Comparison of ENCODE assay signal across 15 cellular contexts in the genomic region with DNA sequence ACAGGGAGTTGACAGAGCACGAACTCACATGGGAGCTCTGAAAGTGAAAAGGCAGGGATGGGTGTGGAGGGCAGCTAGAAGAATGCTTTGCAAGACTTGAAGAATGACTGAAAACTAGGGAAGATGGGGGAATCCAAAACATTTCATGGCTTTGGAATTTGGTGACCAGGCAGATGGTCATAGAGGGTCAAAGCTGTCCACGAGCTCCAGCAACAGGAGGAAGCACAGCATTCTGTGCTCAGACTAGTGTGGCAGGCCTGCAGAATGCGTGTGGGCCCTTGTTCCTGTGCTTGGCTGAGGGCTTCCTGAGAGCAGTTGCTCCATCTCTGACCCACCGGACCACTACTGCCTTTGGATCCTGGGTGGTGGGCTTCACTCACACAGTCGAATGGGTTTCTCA.
DNase-seq lines count a peak whose midpoint lies in the region; ATAC-seq and TF ChIP-seq lines count a peak whose summit lies in the region.
"Had no signal": no experiment of that assay in that cellular context is flagged by ENCODE, and none has a peak within 500 bp of the region (broad histone marks: within the 10 kb centered on the region; RNA-seq: fewer than 3 reads in every experiment).

No MANE protein-coding gene starts in this region.

- no peaks in the 10 kb centered on the region for H3K27me3 Mint-ChIP-seq in activated T-helper 17 cell treated with anti-CD3 and anti-CD28 coated beads, Interleukin-2, amount 50 U/mL, for 72 hours
- H3K27me3 Mint-ChIP-seq in type B pancreatic cell = no peaks in the 10 kb centered on the region
- H3K27me3 Mint-ChIP-seq: CD4-positive, alpha-beta memory T cell had no signal

- H3K9me3 ChIP-seq in mammary epithelial cell (replicated peaks; ENCODE audit: insufficient read depth, low read length) = no peaks in the 10 kb centered on the region
- H3K9me3 ChIP-seq: testis had no signal

- peak; percentile 46 for DNase-seq in GM04503 (ENCODE audit: low read depth)
- DNase-seq in type B pancreatic cell (ENCODE audit: extremely low spot score, unreplicated experiment) = no peak
- no peak for DNase-seq in effector CD4-positive, alpha-beta T cell
- no peak for DNase-seq in mammary epithelial cell
- DNase-seq: activated gamma-delta T cell; CD4-positive, alpha-beta memory T cell; mesendoderm; occipital lobe; stimulated activated CD4-positive, alpha-beta T cell treated with anti-CD3 and anti-CD28 coated beads, Interleukin-15, amount 100 ng/mL, for 24 hours; testis had no signal

- H2AFZ ChIP-seq in mammary epithelial cell (ENCODE audit: low read depth, low read length) = no peak overlapping the region

- intact Hi-C loops in mammary epithelial cell (cut with micrococcal nuclease) = no loop called here

- TF ChIP-seq CTCF in type B pancreatic cell (conservative IDR thresholded peaks at IDR 0.05) (no peak), mammary epithelial cell (conservative IDR thresholded peaks at IDR 0.05 in 1 of 2, IDR thresholded peaks at IDR 0.05 in 1 of 2; ENCODE audit: extremely low read depth in 1 of 2, insufficient read depth in 1 of 2, low read depth in 1 of 2, low read length in 2 of 2) (no peak)

- no peaks in the 10 kb centered on the region for H3K79me2 ChIP-seq in mammary epithelial cell (ENCODE audit: insufficient read depth, low read length)

- H3K9ac ChIP-seq in mammary epithelial cell (ENCODE audit: insufficient read depth, low read length) = no peak overlapping the region

- CTCF ChIA-PET in mammary epithelial cell (lab: Charles Lee; ENCODE audit: low non-redundant PET) = no interaction called here

- H3K4me1 Mint-ChIP-seq in activated T-helper 17 cell treated with anti-CD3 and anti-CD28 coated beads, Interleukin-2, amount 50 U/mL, for 72 hours = peaks cover 5% of the 10 kb centered on the region
- peaks cover 15% of the 10 kb centered on the region for H3K4me1 Mint-ChIP-seq in type B pancreatic cell (ENCODE audit: unreplicated experiment)

- H4K20me1 ChIP-seq in mammary epithelial cell (ENCODE audit: insufficient read depth, low read length) = no peaks in the 10 kb centered on the region

- BruUV-seq in mammary epithelial cell (replicated peaks; lab: Mats Ljungman, UMichigan) = no TSS peak

- H3K27me3 ChIP-seq in layer of hippocampus (ENCODE audit: control insufficient read depth, insufficient read depth, low read length) (no peaks in the 10 kb centered on the region), mammary epithelial cell (ENCODE audit: insufficient read depth, low read length) (no peaks in the 10 kb centered on the region)
- H3K27me3 ChIP-seq: testis had no signal

- H3K4me3 Mint-ChIP-seq in activated T-helper 17 cell treated with anti-CD3 and anti-CD28 coated beads, Interleukin-2, amount 50 U/mL, for 72 hours = no peak overlapping the region
- H3K4me3 Mint-ChIP-seq in type B pancreatic cell = no peak overlapping the region

- H3K27ac ChIP-seq in layer of hippocampus (ENCODE audit: low read depth, low read length) = peak overlapping the region; percentile 46
- H3K27ac ChIP-seq in mammary epithelial cell (ENCODE audit: insufficient read depth, low read depth, low read length) = no peak overlapping the region
- H3K27ac ChIP-seq: VCaP had no signal

- no peak for ATAC-seq in activated T-helper 17 cell treated with anti-CD3 and anti-CD28 coated beads, Interleukin-2, amount 50 U/mL, for 72 hours (replicated peaks)
- no peak for ATAC-seq in HG03135 (IDR thresholded peaks at IDR 0.05; ENCODE audit: unreplicated experiment)
- ATAC-seq: Panc1 had no signal

- peaks cover 5% of the 10 kb centered on the region for H3K9me3 Mint-ChIP-seq in activated T-helper 17 cell treated with anti-CD3 and anti-CD28 coated beads, Interleukin-2, amount 50 U/mL, for 72 hours
- H3K9me3 Mint-ChIP-seq in type B pancreatic cell = peaks cover 9% of the 10 kb centered on the region

- H3K36me3 Mint-ChIP-seq in activated T-helper 17 cell treated with anti-CD3 and anti-CD28 coated beads, Interleukin-2, amount 50 U/mL, for 72 hours (ENCODE audit: low read depth) = no peaks in the 10 kb centered on the region
- H3K36me3 Mint-ChIP-seq in type B pancreatic cell = no peaks in the 10 kb centered on the region

- WGBS in mammary epithelial cell (ENCODE audit: low coverage, missing lambda C conversion rate) = 77% methylated on average over 5 of the region's 5 CpGs

- peak overlapping the region; percentile 9 for H3K27ac Mint-ChIP-seq in activated T-helper 17 cell treated with anti-CD3 and anti-CD28 coated beads, Interleukin-2, amount 50 U/mL, for 72 hours
- H3K27ac Mint-ChIP-seq in type B pancreatic cell = peak overlapping the region; percentile 20

- H3K36me3 ChIP-seq in mammary epithelial cell (ENCODE audit: insufficient read depth, low read length) = no peaks in the 10 kb centered on the region

- dilution Hi-C loops in mammary epithelial cell (cut with HindIII; ENCODE audit: low sequenced_read_pairs) = no loop called here

- H3K4me2 ChIP-seq in mammary epithelial cell (ENCODE audit: insufficient read depth, low read depth, low read length) = no peak overlapping the region

- in situ Hi-C loops in mammary epithelial cell (cut with MboI; ENCODE audit: low sequenced_read_pairs in 2 of 2) = no loop called here

- no peaks in the 10 kb centered on the region for H3K4me1 ChIP-seq in mammary epithelial cell (ENCODE audit: insufficient read depth, low read length)
- H3K4me1 ChIP-seq: testis had no signal

- no peak overlapping the region for H3K4me3 ChIP-seq in mammary epithelial cell (replicated peaks in 1 of 3; ENCODE audit: insufficient read depth in 1 of 3, low read depth in 2 of 3, low read length in 3 of 3)
- H3K4me3 ChIP-seq: testis had no signal
